ENCODE assay signal across 18 cellular contexts in the genomic region with DNA sequence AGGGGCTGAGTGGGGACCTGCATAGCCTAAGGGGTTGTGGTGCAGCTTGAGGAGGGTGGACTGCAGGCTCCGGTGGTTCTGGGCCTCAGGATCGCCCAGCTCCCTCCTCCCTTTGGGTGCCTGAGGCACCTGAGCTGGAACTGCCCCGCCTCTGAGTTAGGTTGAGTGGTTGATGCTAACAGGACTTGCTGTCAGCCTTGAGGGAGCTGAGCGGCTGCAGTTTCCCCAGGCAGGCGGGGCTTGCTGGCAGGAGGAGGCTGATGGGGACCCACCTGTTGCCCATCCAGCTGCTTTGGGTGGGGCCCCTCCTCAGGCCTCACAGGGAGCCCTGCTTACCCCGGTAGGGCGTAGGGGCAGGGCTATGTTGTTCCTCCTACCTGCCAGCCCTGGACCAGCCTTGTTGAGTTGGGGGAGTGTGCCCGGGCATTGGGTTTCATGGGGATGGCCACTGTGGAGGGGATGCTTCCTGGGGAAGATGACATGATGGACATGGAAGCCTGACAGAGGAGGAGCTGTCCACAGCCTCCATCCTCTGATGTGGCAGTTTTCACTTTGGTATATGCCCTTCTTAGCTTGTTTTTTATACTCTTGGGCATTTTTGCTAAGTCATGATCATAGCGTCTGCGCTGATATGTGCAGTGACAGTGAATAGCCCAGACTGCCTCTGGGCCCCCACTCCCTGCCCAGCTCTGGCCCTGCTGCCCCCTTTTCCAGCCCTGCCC. TPM values are rescaled to one million over a fixed set of nuclear protein-coding genes. Genes with fewer than 3 reads are reported as not detected.
DNase-seq lines count a peak whose midpoint lies in the region; ATAC-seq and TF ChIP-seq lines count a peak whose summit lies in the region.
"Had no signal": no experiment of that assay in that cellular context is flagged by ENCODE, and none has a peak within 500 bp of the region (broad histone marks: within the 10 kb centered on the region; RNA-seq: fewer than 3 reads in every experiment).

No MANE protein-coding gene starts in this region.

- no peaks in the 10 kb centered on the region for H3K79me2 ChIP-seq in osteoblast (ENCODE audit: insufficient read depth, low read length)
- H3K79me2 ChIP-seq: parathyroid adenoma had no signal

- H3K4me3 ChIP-seq in gastroesophageal sphincter: no peak overlapping the region
- no peak overlapping the region for H3K4me3 ChIP-seq in osteoblast (ENCODE audit: insufficient read depth, low read length)
- H3K4me3 ChIP-seq in WERI-Rb-1 (ENCODE audit: low read depth, low read length): no peak overlapping the region
- no peak overlapping the region for H3K4me3 ChIP-seq in uterus
- H3K4me3 ChIP-seq: HAP-1 had no signal

- intact Hi-C loops in uterus (cut with DNase I; ENCODE audit: low total_unique reads): no loop called here

- H3K27me3 ChIP-seq in gastroesophageal sphincter: no peaks in the 10 kb centered on the region
- no peaks in the 10 kb centered on the region for H3K27me3 ChIP-seq in osteoblast (ENCODE audit: insufficient read depth, low read length)
- no peaks in the 10 kb centered on the region for H3K27me3 ChIP-seq in WERI-Rb-1 (ENCODE audit: insufficient read depth, low read depth, severe bottlenecking)
- H3K27me3 ChIP-seq in uterus: no peaks in the 10 kb centered on the region

- H3K36me3 ChIP-seq in gastroesophageal sphincter: no peaks in the 10 kb centered on the region
- no peaks in the 10 kb centered on the region for H3K36me3 ChIP-seq in osteoblast (ENCODE audit: insufficient read depth, low read length)
- no peaks in the 10 kb centered on the region; the same call in 1 of the 2 replicates for H3K36me3 ChIP-seq in WERI-Rb-1
- no peaks in the 10 kb centered on the region for H3K36me3 ChIP-seq in uterus
- H3K36me3 ChIP-seq: HAP-1 had no signal

- H3K4me2 ChIP-seq in osteoblast (ENCODE audit: insufficient read depth, low read length): no peak overlapping the region

- peak; percentile 73 for DNase-seq in COLO668 (lab: John Stamatoyannopoulos, UW; ENCODE audit: unreplicated experiment)
- peak; percentile 65 for DNase-seq in NCI-H69 (lab: John Stamatoyannopoulos, UW)
- peak; percentile 57 for DNase-seq in osteoblast (ENCODE audit: insufficient read length, low spot score, missing footprints)
- DNase-seq in WERI-Rb-1: no peak
- DNase-seq in superior temporal gyrus (ENCODE audit: extremely low spot score): no peak
- no peak for DNase-seq in GM10266 (ENCODE audit: extremely low spot score)
- DNase-seq in uterus: no peak
- DNase-seq: activated CD4-positive, alpha-beta T cell treated with anti-CD3 and anti-CD28 coated beads, Interleukin-2, amount 10 ng/mL, durations not matched to agents 7 days and 5 days; COR-L47; dermis blood vessel endothelial cell; erythroblast; GDM1; NCI-H146; NCI-H510A had no signal

- TF ChIP-seq EP300 in gastroesophageal sphincter (IDR thresholded peaks at IDR 0.05): no peak

- no peak for TF ChIP-seq CTCF in gastroesophageal sphincter (IDR thresholded peaks at IDR 0.05)
- no peak for TF ChIP-seq CTCF in osteoblast (IDR thresholded peaks at IDR 0.05; ENCODE audit: extremely low read depth, low read depth, low read length)
- TF ChIP-seq CTCF in WERI-Rb-1 (IDR thresholded peaks at IDR 0.05; ENCODE audit: low read depth, low read length): no peak
- TF ChIP-seq CTCF in GM10266 (IDR thresholded peaks at IDR 0.05; ENCODE audit: control insufficient read depth, insufficient read depth, low read depth, missing control alignments): no peak
- TF ChIP-seq CTCF in uterus (IDR thresholded peaks at IDR 0.05): no peak

- TF ChIP-seq POLR2A in gastroesophageal sphincter (IDR thresholded peaks at IDR 0.05) (no peak), uterus (IDR thresholded peaks at IDR 0.05) (no peak)

- WGBS in gastroesophageal sphincter (ENCODE audit: low coverage in 1 of 2), 2 donors: 52 to 73% methylated on average over 2 to 3 of the region's 10 CpGs

- H3K27ac ChIP-seq in gastroesophageal sphincter (peak overlapping the region; percentile 26 to 85 (median 83)), osteoblast (ENCODE audit: low read depth, low read length) (no peak overlapping the region), WERI-Rb-1 (no peak overlapping the region), uterus (no peak overlapping the region)
- H3K27ac ChIP-seq: parathyroid adenoma had no signal

- no peaks in the 10 kb centered on the region for H4K20me1 ChIP-seq in osteoblast (ENCODE audit: insufficient read depth, low read length)

- H3K4me1 ChIP-seq in gastroesophageal sphincter (peaks cover 0 to 93% (median 29%) of the 10 kb centered on the region in 3 donors), osteoblast (ENCODE audit: insufficient read depth, low read length) (no peaks in the 10 kb centered on the region), uterus (no peaks in the 10 kb centered on the region)

- no peak overlapping the region for H2AFZ ChIP-seq in osteoblast (ENCODE audit: low read length)
- H2AFZ ChIP-seq: parathyroid adenoma had no signal

- H3K9me3 ChIP-seq in gastroesophageal sphincter (peaks cover 0 to 3% (median 0%) of the 10 kb centered on the region in 3 donors), osteoblast (ENCODE audit: low read depth, low read length) (no peaks in the 10 kb centered on the region), WERI-Rb-1 (ENCODE audit: severe bottlenecking) (no peaks in the 10 kb centered on the region), uterus (no peaks in the 10 kb centered on the region)
- H3K9me3 ChIP-seq: HAP-1 had no signal

- no peak for ATAC-seq in gastroesophageal sphincter
- ATAC-seq: Panc1 had no signal

RNA-seq across cellular contexts. Expression of a gene that starts 14.3 kb away (rescaled TPM):
- total RNA-seq in gastroesophageal sphincter: 100 to 1,000 TPM in 1 of 4 donors, 10 to 100 TPM in 3; 26.8 to 104 (median 48.6) TPM
- total RNA-seq in osteoblast: not detected in 2 replicates
- total RNA-seq in uterus: 10 to 100 TPM in 3 of 4 donors, 1 to 10 TPM in 1; 6.2 to 31.9 (median 18.9) TPM
- total RNA-seq: activated CD4-positive, alpha-beta T cell treated with anti-CD3 and anti-CD28 coated beads, Interleukin-2, amount 10 ng/mL, durations not matched to agents 7 days and 5 days; dermis blood vessel endothelial cell had no signal

Comparison
In these comparisons a context has a peak if more than half of its experiments do, and no peak if none do; other contexts are left out.
1. DNase-seq: peak in COLO668 (single experiment), NCI-H69 (single experiment) and osteoblast (single experiment); none in WERI-Rb-1 (single experiment), superior temporal gyrus (single experiment), GM10266 (single experiment) and uterus (0 of 2).
2. H3K27ac ChIP-seq: peak in gastroesophageal sphincter (4 of 4); none in osteoblast (single experiment), WERI-Rb-1 (single experiment) and uterus (0 of 2).